34 cellular contexts compared by ENCODE assay signal in genomic region chr16:1974157-1975070, GRCh38. TPM values are rescaled to one million over a fixed set of nuclear protein-coding genes. Genes with fewer than 3 reads are reported as not detected.
DNase-seq lines count a peak whose midpoint lies in the region; ATAC-seq, FAIRE-seq and TF ChIP-seq lines count a peak whose summit lies in the region.
"Had no signal": no experiment of that assay in that cellular context is flagged by ENCODE, and none has a peak within 500 bp of the region (broad histone marks: within the 10 kb centered on the region; RNA-seq: fewer than 3 reads in every experiment).

No MANE protein-coding gene starts in this region.

- FAIRE-seq in astrocyte (lab: Jason Lieb, UNC) (no peak), urothelium cell line (lab: Jason Lieb, UNC) (peak; percentile 78)
- FAIRE-seq: bronchial epithelial cell, D721Med, GM19239 had no signal

- H3K27me3 Mint-ChIP-seq in natural killer cell (ENCODE audit: low read depth in 2 of 2): no peaks in the 10 kb centered on the region
- no peaks in the 10 kb centered on the region for H3K27me3 Mint-ChIP-seq in natural killer cell treated with Interleukin-12 subunit alpha and Interleukin-12 subunit beta and Interleukin-15 and Interleukin-18, amount 100 ng/mL, for 72 hours
- H3K27me3 Mint-ChIP-seq in astrocyte (ENCODE audit: low read depth, unreplicated experiment): no peaks in the 10 kb centered on the region
- peaks cover 11% of the 10 kb centered on the region for H3K27me3 Mint-ChIP-seq in mesothelial cell of epicardium (ENCODE audit: low read depth)
- H3K27me3 Mint-ChIP-seq: IgD-negative memory B cell had no signal

- H3K4me2 ChIP-seq in astrocyte (ENCODE audit: low read length): no peak overlapping the region

- peaks cover 23% of the 10 kb centered on the region for H4K20me1 ChIP-seq in astrocyte (ENCODE audit: insufficient read depth, low read length)

- H3K27me3 ChIP-seq in astrocyte (ENCODE audit: insufficient read depth, low read length): no peaks in the 10 kb centered on the region
- H3K27me3 ChIP-seq: colonic mucosa, Peyer's patch, testis, uterus had no signal

- TF ChIP-seq CTCF in natural killer cell (IDR thresholded peaks at IDR 0.05) (no peak), astrocyte (IDR thresholded peaks at IDR 0.05; ENCODE audit: insufficient read depth, low read depth, low read length) (no peak), mesothelial cell of epicardium (IDR thresholded peaks at IDR 0.05; ENCODE audit: unreplicated experiment) (no peak)

- H3K9me3 Mint-ChIP-seq in natural killer cell: no peaks in the 10 kb centered on the region
- no peaks in the 10 kb centered on the region for H3K9me3 Mint-ChIP-seq in natural killer cell treated with Interleukin-12 subunit alpha and Interleukin-12 subunit beta and Interleukin-15 and Interleukin-18, amount 100 ng/mL, for 72 hours
- H3K9me3 Mint-ChIP-seq in astrocyte (ENCODE audit: unreplicated experiment): no peaks in the 10 kb centered on the region
- H3K9me3 Mint-ChIP-seq in mesothelial cell of epicardium: no peaks in the 10 kb centered on the region
- H3K9me3 Mint-ChIP-seq: IgD-negative memory B cell had no signal

- H3K79me2 ChIP-seq in astrocyte (ENCODE audit: insufficient read depth, low read length): peaks cover 35% of the 10 kb centered on the region

- DNase-seq in natural killer cell (no peak), astrocyte (ENCODE audit: low read depth) (no peak), mesothelial cell of epicardium (ENCODE audit: low spot score in 2 of 2, unreplicated experiment in 2 of 2) (no peak), urothelium cell line (ENCODE audit: low spot score) (no peak), DMS 273 (lab: John Stamatoyannopoulos, UW; ENCODE audit: unreplicated experiment) (no peak), NCI-H82 treated with DMSO at 0.1 percent for 48 hours (lab: John Stamatoyannopoulos, UW; ENCODE audit: unreplicated experiment) (no peak), NCI-H1436 (lab: John Stamatoyannopoulos, UW) (no peak)
- DNase-seq in natural killer cell treated with Interleukin-12 subunit alpha and Interleukin-12 subunit beta and Interleukin-15 and Interleukin-18, amount 100 ng/mL, for 72 hours (ENCODE audit: low spot score): no peak
- DNase-seq: activated CD4-positive, alpha-beta T cell treated with anti-CD3 and anti-CD28 coated beads, Interleukin-2, amount 50 U/mL, for 1 hour; colonic mucosa; EL; foreskin fibroblast; head of caudate nucleus; NCI-H1048; NCI-H187 treated with DMSO at 0.1 percent for 48 hours; NCI-H524 treated with DMSO at 0.1 percent for 48 hours; nucleus accumbens; Peyer's patch; SIG-M5; stimulated activated naive CD8-positive, alpha-beta T cell treated with anti-CD3 and anti-CD28 coated beads, Interleukin-15, Interleukin-2, amounts not matched to agents 100 U/mL and 50 U/mL, for 24 hours; T-helper 9 cell; testis; uterus; WERI-Rb-1 had no signal

- H3K4me1 Mint-ChIP-seq in natural killer cell: peaks cover 18 to 23% of the 10 kb centered on the region in 2 donors
- peaks cover 18 to 21% of the 10 kb centered on the region in 2 donors for H3K4me1 Mint-ChIP-seq in natural killer cell treated with Interleukin-12 subunit alpha and Interleukin-12 subunit beta and Interleukin-15 and Interleukin-18, amount 100 ng/mL, for 72 hours (ENCODE audit: low read depth in 2 of 2)
- peaks cover 11% of the 10 kb centered on the region for H3K4me1 Mint-ChIP-seq in astrocyte (ENCODE audit: low read depth, unreplicated experiment)
- peaks cover 22% of the 10 kb centered on the region for H3K4me1 Mint-ChIP-seq in mesothelial cell of epicardium

- no peak overlapping the region for H3K4me3 ChIP-seq in astrocyte (ENCODE audit: insufficient read depth, low read depth, low read length)
- H3K4me3 ChIP-seq: colonic mucosa, HAP-1, lung, Peyer's patch, testis, uterus had no signal

- no peak overlapping the region for H2AFZ ChIP-seq in astrocyte (ENCODE audit: low read depth, low read length)

- H3K9ac ChIP-seq in astrocyte (ENCODE audit: low read length): no peak overlapping the region

- no peak overlapping the region for H3K27ac ChIP-seq in astrocyte (ENCODE audit: low read depth, low read length)
- H3K27ac ChIP-seq: C4-2B, colonic mucosa, Peyer's patch, testis, uterus, WERI-Rb-1 had no signal

- H3K4me1 ChIP-seq in astrocyte (ENCODE audit: insufficient read depth, low read length): peaks cover 11% of the 10 kb centered on the region
- H3K4me1 ChIP-seq: HAP-1 had no signal

- no peak for ATAC-seq in natural killer cell
- ATAC-seq in natural killer cell treated with Interleukin-12 subunit alpha and Interleukin-12 subunit beta and Interleukin-15 and Interleukin-18, amount 100 ng/mL, for 72 hours: no peak
- ATAC-seq: esophagus mucosa; stimulated activated naive CD8-positive, alpha-beta T cell treated with anti-CD3 and anti-CD28 coated beads, Interleukin-15, Interleukin-2, amounts not matched to agents 100 U/mL and 50 U/mL, for 24 hours had no signal

- peaks cover 7% of the 10 kb centered on the region for H3K36me3 ChIP-seq in astrocyte (ENCODE audit: insufficient read depth, low read length)
- H3K36me3 ChIP-seq: uterus had no signal

- intact Hi-C loops in natural killer cell (cut with micrococcal nuclease): no loop called here

- H3K4me3 Mint-ChIP-seq in natural killer cell (peak overlapping the region; percentile 28), astrocyte (ENCODE audit: unreplicated experiment) (peak overlapping the region; percentile 40), mesothelial cell of epicardium (peak overlapping the region; percentile 38)
- no peak overlapping the region for H3K4me3 Mint-ChIP-seq in natural killer cell treated with Interleukin-12 subunit alpha and Interleukin-12 subunit beta and Interleukin-15 and Interleukin-18, amount 100 ng/mL, for 72 hours

- H3K27ac Mint-ChIP-seq in natural killer cell (no peak overlapping the region), astrocyte (ENCODE audit: unreplicated experiment) (no peak overlapping the region), mesothelial cell of epicardium (no peak overlapping the region)
- H3K27ac Mint-ChIP-seq in natural killer cell treated with Interleukin-12 subunit alpha and Interleukin-12 subunit beta and Interleukin-15 and Interleukin-18, amount 100 ng/mL, for 72 hours: no peak overlapping the region

- H3K9me3 ChIP-seq in astrocyte (ENCODE audit: insufficient read depth, low read depth, low read length): no peaks in the 10 kb centered on the region
- H3K9me3 ChIP-seq: colonic mucosa, HAP-1, Peyer's patch, testis, uterus had no signal

- no peaks in the 10 kb centered on the region for H3K36me3 Mint-ChIP-seq in natural killer cell
- H3K36me3 Mint-ChIP-seq in natural killer cell treated with Interleukin-12 subunit alpha and Interleukin-12 subunit beta and Interleukin-15 and Interleukin-18, amount 100 ng/mL, for 72 hours: no peaks in the 10 kb centered on the region
- H3K36me3 Mint-ChIP-seq in astrocyte (ENCODE audit: low read depth, unreplicated experiment): peaks cover 6% of the 10 kb centered on the region
- peaks cover 9% of the 10 kb centered on the region for H3K36me3 Mint-ChIP-seq in mesothelial cell of epicardium

RNA-seq across cellular contexts. Expression of gene TBL3, which starts 2.6 kb away (rescaled TPM):
- 10 to 100 TPM; 25.1 to 28.9 (median 28.1) TPM for total RNA-seq in natural killer cell
- 10 to 100 TPM; 39.3 to 78.3 TPM for total RNA-seq in natural killer cell treated with Interleukin-12 subunit alpha and Interleukin-12 subunit beta and Interleukin-15 and Interleukin-18, amount 100 ng/mL, for 72 hours
- total RNA-seq in astrocyte: 24.4 and 28.5 TPM in 2 replicates
- 35.5 to 40.6 TPM (median 37.2 TPM) in 3 replicates for total RNA-seq in mesothelial cell of epicardium

RNA-seq across cellular contexts. Expression of gene NOXO1, which starts 6.9 kb away (rescaled TPM):
- total RNA-seq in natural killer cell: not detected
- total RNA-seq in natural killer cell treated with Interleukin-12 subunit alpha and Interleukin-12 subunit beta and Interleukin-15 and Interleukin-18, amount 100 ng/mL, for 72 hours: not detected
- total RNA-seq in astrocyte: 0.89 TPM in 1 of 2 replicates, not detected in the other
- 0.42 to 1.3 TPM (median 0.73 TPM) in 3 replicates for total RNA-seq in mesothelial cell of epicardium

RNA-seq across cellular contexts. Expression of gene RNF151, which starts 7.8 kb away (rescaled TPM):
- total RNA-seq in natural killer cell (not detected), astrocyte (not detected in 2 replicates), mesothelial cell of epicardium (not detected in 3 replicates)
- not detected for total RNA-seq in natural killer cell treated with Interleukin-12 subunit alpha and Interleukin-12 subunit beta and Interleukin-15 and Interleukin-18, amount 100 ng/mL, for 72 hours
- total RNA-seq: bronchial epithelial cell, colonic mucosa, esophagus mucosa, kidney epithelial cell, lung, Peyer's patch, pulmonary artery endothelial cell, uterus had no signal

RNA-seq across cellular contexts. Expression of gene GFER, which starts 9.6 kb away (rescaled TPM):
- 10 to 100 TPM; 23.8 to 29.5 (median 24.6) TPM for total RNA-seq in natural killer cell
- 10 to 100 TPM; 31.9 to 41.7 TPM for total RNA-seq in natural killer cell treated with Interleukin-12 subunit alpha and Interleukin-12 subunit beta and Interleukin-15 and Interleukin-18, amount 100 ng/mL, for 72 hours
- total RNA-seq in astrocyte: 30.4 and 32.1 TPM in 2 replicates
- total RNA-seq in mesothelial cell of epicardium: 22.8 to 26.5 TPM (median 23.7 TPM) in 3 replicates

RNA-seq across cellular contexts. Expression of gene RPS2, which starts 9.8 kb away (rescaled TPM):
- 1,000 to 10,000 TPM; 1,124 to 1,385 (median 1,274) TPM for total RNA-seq in natural killer cell
- total RNA-seq in natural killer cell treated with Interleukin-12 subunit alpha and Interleukin-12 subunit beta and Interleukin-15 and Interleukin-18, amount 100 ng/mL, for 72 hours: 1,000 to 10,000 TPM; 2,056 to 2,952 TPM
- 2,350 and 2,534 TPM in 2 replicates for total RNA-seq in astrocyte
- 2,265 to 2,496 TPM (median 2,379 TPM) in 3 replicates for total RNA-seq in mesothelial cell of epicardium
